Comparison of ENCODE assay signal across 1 cellular context in genomic region chr16:29790183-29790948, GRCh38.
TF ChIP-seq lines count a peak whose summit lies in the region.

TSS of gene KIF22 (plus strand) at chr16:29790751. CDS start at chr16:29790760, 9 bp downstream.

TF ChIP-seq in K562, 482 proteins besides CTCF, POLR2A, EP300 and RAD21 (continued from another document and continues in another):
- peak; percentile 91 for TF ChIP-seq GMEB1 (CRISPR knock-in tag; IDR thresholded peaks at IDR 0.05)
- peak; percentile 56 for TF ChIP-seq NR2C1 (IDR thresholded peaks at IDR 0.05)
- TF ChIP-seq NR2C1 (tag; IDR thresholded peaks at IDR 0.05) = peak; percentile 49; the same call in 1 of the 2 replicates
- TF ChIP-seq TAF15 (IDR thresholded peaks at IDR 0.05; ENCODE audit: low read depth, low read length) = no peak
- TF ChIP-seq YBX1 (IDR thresholded peaks at IDR 0.05) = no peak
- TF ChIP-seq THAP12 (CRISPR knock-in tag; IDR thresholded peaks at IDR 0.05) = peak; percentile 77; the same call in 1 of the 2 replicates
- TF ChIP-seq KDM2B (CRISPR knock-in tag; IDR thresholded peaks at IDR 0.05) = peak; percentile 81
- peak; percentile 77 for TF ChIP-seq ETS1 (conservative IDR thresholded peaks at IDR 0.05; ENCODE audit: control insufficient read depth, low read depth, low read length)
- TF ChIP-seq BCOR (IDR thresholded peaks at IDR 0.05) = peak; percentile 37
- TF ChIP-seq ZNF140 (CRISPR knock-in tag; IDR thresholded peaks at IDR 0.05) = no peak
- TF ChIP-seq NR0B1 (IDR thresholded peaks at IDR 0.05; ENCODE audit: partially characterized antibody) = no peak
- TF ChIP-seq KAT8 (IDR thresholded peaks at IDR 0.05; ENCODE audit: low read depth) = peak; percentile 80; the same call in 1 of the 2 replicates
- peak; percentile 97 for TF ChIP-seq FIP1L1 (IDR thresholded peaks at IDR 0.05; ENCODE audit: low read depth, low read length, poor library complexity, severe bottlenecking)
- no peak for TF ChIP-seq RFX1 (IDR thresholded peaks at IDR 0.05)
- TF ChIP-seq MTA3 (IDR thresholded peaks at IDR 0.05; ENCODE audit: borderline replicate concordance) = peak; percentile 84; the same call in 1 of the 2 replicates
- no peak for TF ChIP-seq FOXA1 (IDR thresholded peaks at IDR 0.05; ENCODE audit: borderline replicate concordance)
- TF ChIP-seq ZNF41 (CRISPR knock-in tag; conservative IDR thresholded peaks at IDR 0.05) = peak; percentile 61; the same call in 1 of the 2 replicates
- no peak for TF ChIP-seq ZNF274 (IDR thresholded peaks at IDR 0.05; ENCODE audit: borderline replicate concordance, low read depth, low read length)
- TF ChIP-seq RBM22 (IDR thresholded peaks at IDR 0.05; ENCODE audit: low read depth, low read length, poor library complexity, severe bottlenecking) = peak; percentile 82
- no peak for TF ChIP-seq ZNF655 (CRISPR knock-in tag; IDR thresholded peaks at IDR 0.05)
- TF ChIP-seq ZNF57 (CRISPR knock-in tag; IDR thresholded peaks at IDR 0.05) = no peak
- TF ChIP-seq POLR2AphosphoS5 (IDR thresholded peaks at IDR 0.05; ENCODE audit: control insufficient read depth, insufficient read depth, low read depth, low read length) = peak; percentile 70
- TF ChIP-seq MLLT1 (IDR thresholded peaks at IDR 0.05) = peak in 1 of 2 experiments; percentile 33; a peak in 1 of 4 replicates
- no peak for TF ChIP-seq SNAPC5 (CRISPR knock-in tag; IDR thresholded peaks at IDR 0.05)
- TF ChIP-seq ASH1L (IDR thresholded peaks at IDR 0.05; ENCODE audit: borderline replicate concordance, low read depth, partially characterized antibody) = no peak
- TF ChIP-seq PYGO2 (tag; IDR thresholded peaks at IDR 0.05) = no peak
- TF ChIP-seq HEY1 (CRISPR knock-in tag; IDR thresholded peaks at IDR 0.05; ENCODE audit: borderline replicate concordance) = no peak
- peak; percentile 58 to 82; a peak in 3 of 4 replicates for TF ChIP-seq SIN3A (IDR thresholded peaks at IDR 0.05; ENCODE audit: borderline replicate concordance in 2 of 2, control insufficient read depth in 1 of 2, low read depth in 2 of 2, low read length in 2 of 2)
- no peak for TF ChIP-seq ZBTB49 (CRISPR knock-in tag; IDR thresholded peaks at IDR 0.05; ENCODE audit: borderline replicate concordance)
- no peak for TF ChIP-seq ZNF316 (IDR thresholded peaks at IDR 0.05)
- TF ChIP-seq RBM25 (IDR thresholded peaks at IDR 0.05; ENCODE audit: low read depth, low read length, severe bottlenecking) = peak; percentile 73
- no peak for TF ChIP-seq ZNF384 (IDR thresholded peaks at IDR 0.05; ENCODE audit: low read depth, low read length)
- peak; percentile 81 for TF ChIP-seq TBP (optimal IDR thresholded peaks at IDR 0.05; ENCODE audit: low read depth, low read length)
- peak; percentile 34; the same call in 1 of the 2 replicates for TF ChIP-seq ARID3A (IDR thresholded peaks at IDR 0.05; ENCODE audit: borderline replicate concordance, low read depth, low read length)
- no peak; the same call in 1 of the 2 replicates for TF ChIP-seq KLF6 (CRISPR knock-in tag; IDR thresholded peaks at IDR 0.05; ENCODE audit: borderline replicate concordance)
- TF ChIP-seq ETV6 (IDR thresholded peaks at IDR 0.05; ENCODE audit: borderline replicate concordance in 1 of 2, low read depth in 2 of 2, low read length in 1 of 2) = no peak; a peak in 1 of 4 replicates
- 0 out of 2 replicates have a peak, but pooled peaks have one; percentile 25 for TF ChIP-seq ETV6 (CRISPR knock-in tag; IDR thresholded peaks at IDR 0.05; ENCODE audit: borderline replicate concordance)
- TF ChIP-seq CXXC5 (CRISPR knock-in tag; IDR thresholded peaks at IDR 0.05) = peak; percentile 98
- peak; percentile 69 for TF ChIP-seq NCOR1 (IDR thresholded peaks at IDR 0.05)
- no peak for TF ChIP-seq STAT5A (IDR thresholded peaks at IDR 0.05; ENCODE audit: borderline replicate concordance, low read length)
- peak; percentile 95 for TF ChIP-seq SUPT5H (IDR thresholded peaks at IDR 0.05)
- TF ChIP-seq ZBTB43 (CRISPR knock-in tag; IDR thresholded peaks at IDR 0.05) = peak; percentile 80; the same call in 1 of the 2 replicates
- TF ChIP-seq NFATC3 (IDR thresholded peaks at IDR 0.05) = no peak
- TF ChIP-seq TAF1 (IDR thresholded peaks at IDR 0.05; ENCODE audit: control insufficient read depth, extremely low read depth, insufficient read depth, low read length, severe bottlenecking) = peak; percentile 88
- no peak for TF ChIP-seq RFX7 (CRISPR knock-in tag; IDR thresholded peaks at IDR 0.05)
- TF ChIP-seq SMARCC2 (IDR thresholded peaks at IDR 0.05; ENCODE audit: low read depth) = peak; percentile 59
- TF ChIP-seq POLR3A (IDR thresholded peaks at IDR 0.05; ENCODE audit: borderline replicate concordance, extremely low read depth, insufficient read depth, insufficient read length) = no peak
- peak; percentile 68 for TF ChIP-seq MTA1 (IDR thresholded peaks at IDR 0.05; ENCODE audit: borderline replicate concordance)
- no peak for TF ChIP-seq RBM34 (IDR thresholded peaks at IDR 0.05; ENCODE audit: borderline replicate concordance, insufficient read depth, low read length)
- no peak for TF ChIP-seq PURB (CRISPR knock-in tag; IDR thresholded peaks at IDR 0.05; ENCODE audit: low read depth)
